Comparison of ENCODE assay signal across 9 cellular contexts in genomic region chr13:46603165-46603603, GRCh38. TPM values are rescaled to one million over a fixed set of nuclear protein-coding genes. Genes with fewer than 3 reads are reported as not detected.
DNase-seq lines count a peak whose midpoint lies in the region; ATAC-seq and TF ChIP-seq lines count a peak whose summit lies in the region.
"Had no signal": no experiment of that assay in that cellular context is flagged by ENCODE, and none has a peak within 500 bp of the region (broad histone marks: within the 10 kb centered on the region; RNA-seq: fewer than 3 reads in every experiment).

No MANE protein-coding gene starts in this region.

- DNase-seq in Calu3 (no peak), HuH-7.5 (ENCODE audit: low spot score) (peak; percentile 22), cardiac fibroblast (ENCODE audit: low read depth in 2 of 2) (peak; percentile 47 to 51), mucosa of descending colon (no peak), immature natural killer cell (no peak)
- no peak for DNase-seq in stimulated activated naive CD8-positive, alpha-beta T cell treated with anti-CD3 and anti-CD28 coated beads, Interleukin-15, Interleukin-2, amounts not matched to agents 100 U/mL and 50 U/mL, for 24 hours
- DNase-seq: activated CD8-positive, alpha-beta T cell treated with anti-CD3 and anti-CD28 coated beads, Interleukin-2, amount 10 ng/mL, durations not matched to agents 7 days and 5 days had no signal

- H3K4me1 Mint-ChIP-seq in Calu3 (ENCODE audit: low read depth, unreplicated experiment), result peaks cover 58% of the 10 kb centered on the region
- H3K4me1 Mint-ChIP-seq in immature natural killer cell, result peaks cover 80 to 97% of the 10 kb centered on the region in 2 donors

- no peaks in the 10 kb centered on the region for H3K9me3 Mint-ChIP-seq in Calu3 (ENCODE audit: low read depth, unreplicated experiment)
- no peaks in the 10 kb centered on the region for H3K9me3 Mint-ChIP-seq in immature natural killer cell

- ATAC-seq in mucosa of descending colon (peak; percentile 57), GM18909 (IDR thresholded peaks at IDR 0.05; ENCODE audit: poor library complexity, unreplicated experiment) (no peak), GM18861 (IDR thresholded peaks at IDR 0.05; ENCODE audit: unreplicated experiment) (no peak)
- no peak for ATAC-seq in stimulated activated naive CD8-positive, alpha-beta T cell treated with anti-CD3 and anti-CD28 coated beads, Interleukin-15, Interleukin-2, amounts not matched to agents 100 U/mL and 50 U/mL, for 24 hours
- ATAC-seq: activated CD8-positive, alpha-beta T cell treated with anti-CD3 and anti-CD28 coated beads, Interleukin-2, amount 10 ng/mL, durations not matched to agents 7 days and 5 days had no signal

- intact Hi-C loops in Calu3 (cut with micrococcal nuclease; ENCODE audit: unreplicated experiment) (loop anchor here (5.0 kb wide), 1 partner anchor 51 kb away; the partner anchor contains the start of gene LRCH1), mucosa of descending colon (cut with DNase I, micrococcal nuclease) (no loop called here)

- no peak overlapping the region for H3K4me3 Mint-ChIP-seq in Calu3 (ENCODE audit: low read depth, unreplicated experiment)
- no peak overlapping the region for H3K4me3 Mint-ChIP-seq in immature natural killer cell
- H3K4me3 Mint-ChIP-seq: activated CD8-positive, alpha-beta T cell treated with anti-CD3 and anti-CD28 coated beads, Interleukin-2, amount 10 ng/mL, durations not matched to agents 7 days and 5 days had no signal

- no peak overlapping the region for H3K4me3 ChIP-seq in cardiac fibroblast (replicated peaks in 1 of 2; ENCODE audit: low read depth in 2 of 2, low read length in 2 of 2)
- no peak overlapping the region for H3K4me3 ChIP-seq in mucosa of descending colon

- H3K27ac Mint-ChIP-seq in Calu3 (ENCODE audit: unreplicated experiment) (no peak overlapping the region), immature natural killer cell (peak overlapping the region in 2 of 6 donors; percentile 30 to 49)
- H3K27ac Mint-ChIP-seq: activated CD8-positive, alpha-beta T cell treated with anti-CD3 and anti-CD28 coated beads, Interleukin-2, amount 10 ng/mL, durations not matched to agents 7 days and 5 days had no signal

- H3K4me1 ChIP-seq in mucosa of descending colon (ENCODE audit: low read depth), result peaks cover 32% of the 10 kb centered on the region

- BruUV-seq in Calu3 (replicated peaks; lab: Mats Ljungman, UMichigan), result no TSS peak

- H3K36me3 Mint-ChIP-seq in Calu3 (ENCODE audit: insufficient read depth, unreplicated experiment), result no peaks in the 10 kb centered on the region
- H3K36me3 Mint-ChIP-seq in immature natural killer cell, result no peaks in the 10 kb centered on the region

- CTCF ChIA-PET in Calu3 (lab: Charles Lee), result no interaction called here

- H3K27me3 Mint-ChIP-seq in Calu3 (ENCODE audit: unreplicated experiment) (no peaks in the 10 kb centered on the region), immature natural killer cell (ENCODE audit: low read depth in 3 of 3) (no peaks in the 10 kb centered on the region)

- no peaks in the 10 kb centered on the region for H3K36me3 ChIP-seq in mucosa of descending colon (ENCODE audit: low read depth)

- TF ChIP-seq CTCF in Calu3 (IDR thresholded peaks at IDR 0.05; ENCODE audit: unreplicated experiment) (peak; percentile 22), cardiac fibroblast (IDR thresholded peaks at IDR 0.05; ENCODE audit: low read depth, low read length) (peak; percentile 44), mucosa of descending colon (IDR thresholded peaks at IDR 0.05) (no peak)

- no peaks in the 10 kb centered on the region for H3K9me3 ChIP-seq in mucosa of descending colon

RNA-seq across cellular contexts. Expression of gene LRCH1, which starts 50.2 kb away (rescaled TPM):
- total RNA-seq in Calu3 (2022) (11.4 and 11.7 TPM in 2 replicates), mucosa of descending colon (10 to 100 TPM; 13.4 to 44.1 (median 16.1) TPM)
- 1 to 10 TPM; 3.0 to 6.6 (median 5.5) TPM for polyA plus RNA-seq in immature natural killer cell

Comparison
In these comparisons a context has a peak if more than half of its experiments do, and no peak if none do; other contexts are left out.
1. DNase-seq: peak in HuH-7.5 (single experiment) and cardiac fibroblast (2 of 2); none in Calu3 (single experiment), mucosa of descending colon (0 of 3), stimulated activated naive CD8-positive, alpha-beta T cell treated with anti-CD3 and anti-CD28 coated beads, Interleukin-15, Interleukin-2, amounts not matched to agents 100 U/mL and 50 U/mL, for 24 hours (single experiment) and immature natural killer cell (0 of 3).